In the genomic region with DNA sequence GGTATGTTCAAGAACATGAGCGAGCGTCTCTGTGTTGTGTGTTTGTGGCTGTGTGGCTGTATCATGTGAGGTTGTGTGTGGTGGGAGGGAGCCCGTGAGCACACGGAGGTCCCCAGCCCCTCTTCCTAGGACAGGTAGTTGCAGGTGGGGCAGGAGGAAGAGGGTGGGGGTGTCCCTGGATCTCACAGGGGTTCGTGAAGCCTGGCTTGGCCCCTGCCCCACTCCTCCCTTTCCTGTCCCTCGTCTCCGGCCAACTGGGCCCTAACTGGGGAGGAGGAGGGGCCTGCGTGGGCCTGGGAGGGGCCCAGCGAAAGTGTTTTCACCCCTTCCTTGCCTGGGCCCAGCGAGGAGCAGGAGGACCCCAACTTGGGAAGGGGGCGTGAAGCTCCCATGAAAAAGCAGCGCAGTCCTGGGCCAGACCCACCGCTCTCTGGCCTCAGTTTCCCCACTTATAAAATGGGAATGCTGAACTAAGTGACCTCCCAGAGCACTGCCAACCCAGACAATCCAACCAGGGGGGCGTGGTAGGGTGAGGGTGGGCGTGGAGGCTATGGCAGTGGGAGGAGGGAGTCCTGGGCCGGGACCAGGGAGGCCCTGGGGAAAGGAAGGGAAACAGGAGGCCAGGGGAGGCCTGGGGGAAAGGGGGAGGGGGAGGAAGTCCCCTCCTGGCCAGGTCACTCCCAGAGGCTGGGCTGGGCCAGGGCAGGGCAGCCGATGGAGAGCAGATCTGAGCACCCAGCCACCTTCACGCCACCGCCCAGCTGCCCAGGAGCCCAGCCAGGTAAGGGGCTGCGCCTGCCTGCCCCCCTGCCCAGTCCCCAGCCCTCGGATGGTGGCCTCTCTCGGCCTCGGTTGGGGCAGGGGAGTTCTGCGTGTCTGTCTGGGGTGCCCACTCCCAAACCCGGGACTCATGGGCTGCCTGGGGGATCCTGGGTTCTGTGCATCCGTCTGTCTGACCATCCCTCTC, we compare ENCODE assay signal across 12 cellular contexts. TPM values are rescaled to one million over a fixed set of nuclear protein-coding genes. Genes with fewer than 3 reads are reported as not detected.
DNase-seq lines count a peak whose midpoint lies in the region; ATAC-seq and TF ChIP-seq lines count a peak whose summit lies in the region.
"Had no signal": no experiment of that assay in that cellular context is flagged by ENCODE, and none has a peak within 500 bp of the region (broad histone marks: within the 10 kb centered on the region; RNA-seq: fewer than 3 reads in every experiment).

TSS of gene AVPR2 (plus strand) at position 683 of the 967 bp plus-strand sequence. CDS start 473 bp downstream, outside the sequence.

- peak within 1 kb of the TSS; percentile 19 to 79 (median 63) for H3K27ac ChIP-seq in heart left ventricle
- peak within 1 kb of the TSS; percentile 18 for H3K27ac ChIP-seq in lower lobe of right lung
- no peak within 1 kb of the TSS for H3K27ac ChIP-seq in aorta (ENCODE audit: low read depth in 1 of 2, low read length in 2 of 2)

- H3K27me3 ChIP-seq in heart left ventricle (peaks cover 0 to 17% (median 0%) of the 10 kb centered on the region in 9 donors), lower lobe of right lung (ENCODE audit: low read depth) (no peaks in the 10 kb centered on the region), aorta (ENCODE audit: control insufficient read depth in 1 of 2, insufficient read depth in 2 of 2, low read length in 1 of 2) (no peaks in the 10 kb centered on the region)

- TF ChIP-seq POLR2A in heart left ventricle (IDR thresholded peaks at IDR 0.05), result no peak

- POLR2A ChIA-PET in activated B cell treated with CpG ODN at 0.5 μM for 24 hours (lab: Charles Lee), result interaction anchor here (0.7 to 5.2 kb wide), 5 partner anchors 17 to 110 kb away, joined by 3 to 25 read pairs (median 3); partner anchors contain the start of genes ARHGAP4, IDH3G, RENBP and SSR4

- no peak for TF ChIP-seq CTCF in heart left ventricle (IDR thresholded peaks at IDR 0.05)
- TF ChIP-seq CTCF in activated B cell treated with CpG ODN at 0.5 μM for 24 hours (IDR thresholded peaks at IDR 0.05), result no peak
- TF ChIP-seq CTCF in lower lobe of right lung (IDR thresholded peaks at IDR 0.05), result no peak
- TF ChIP-seq CTCF in GM20000 (IDR thresholded peaks at IDR 0.05; ENCODE audit: extremely low read depth, missing control alignments), result no peak

- H3K36me3 ChIP-seq in heart left ventricle (peaks cover 0 to 1% (median 0%) of the 10 kb centered on the region in 9 donors), lower lobe of right lung (no peaks in the 10 kb centered on the region), aorta (ENCODE audit: control insufficient read depth in 1 of 2, insufficient read depth in 2 of 2, low read length in 1 of 2) (no peaks in the 10 kb centered on the region)

- H3K4me3 ChIP-seq in heart left ventricle (peak within 1 kb of the TSS in 11 of 12 donors; percentile 1 to 57 (median 46)), lower lobe of right lung (peak within 1 kb of the TSS; percentile 31), aorta (ENCODE audit: low read length in 2 of 2) (no peak within 1 kb of the TSS)

- H3K27ac Mint-ChIP-seq in activated B cell treated with CpG ODN at 0.5 μM for 24 hours, result peak within 1 kb of the TSS; percentile 77

- no peaks in the 10 kb centered on the region for H3K9me3 Mint-ChIP-seq in activated B cell treated with CpG ODN at 0.5 μM for 24 hours

- peaks cover 0 to 32% (median 6%) of the 10 kb centered on the region in 12 donors for H3K4me1 ChIP-seq in heart left ventricle
- peaks cover 13% of the 10 kb centered on the region for H3K4me1 ChIP-seq in lower lobe of right lung
- no peaks in the 10 kb centered on the region for H3K4me1 ChIP-seq in aorta (ENCODE audit: control insufficient read depth in 1 of 2, insufficient read depth in 2 of 2, low read length in 2 of 2)

- CTCF ChIA-PET in activated B cell treated with CpG ODN at 0.5 μM for 24 hours (lab: Charles Lee), result no interaction called here

- DNase-seq in heart left ventricle (peak in 4 of 5 donors; percentile 46 to 55 (median 50)), cardiac septum (ENCODE audit: low spot score) (no peak), activated B cell treated with CpG ODN at 0.5 μM for 24 hours (no peak), lower lobe of right lung (no peak), aorta (peak in 1 of 2 donors; percentile 56), NCI-H2029 (lab: John Stamatoyannopoulos, UW) (no peak), GM20000 (ENCODE audit: low spot score) (no peak), SHP77 (lab: John Stamatoyannopoulos, UW) (no peak)
- DNase-seq: cortex of kidney; NCI-H510A treated with DMSO at 0.1 percent for 48 hours; stimulated activated naive CD4-positive, alpha-beta T cell treated with Interleukin-2 at 50 U/mL for 16 hours had no signal

- WGBS in heart left ventricle, 4 donors, result 40 to 60% (median 51%) methylated on average over 22 to 26 of the region's 26 CpGs
- 53 to 68% methylated on average over 25 to 26 of the region's 26 CpGs for WGBS in aorta, 2 donors

- H3K36me3 Mint-ChIP-seq in activated B cell treated with CpG ODN at 0.5 μM for 24 hours (ENCODE audit: low read depth), result peaks cover 8% of the 10 kb centered on the region

- intact Hi-C loops in heart left ventricle (cut with DNase I), result loop anchor here in 3 of 10 donors (5.0 to 10.0 kb wide), 2 partner anchors 69 to 77 kb away; partner anchors contain the start of gene PDZD4 (in 2 of the 3)
- intact Hi-C loops in cardiac septum (cut with DNase I), result no loop called here
- intact Hi-C loops in activated B cell treated with CpG ODN at 0.5 μM for 24 hours (cut with micrococcal nuclease), result no loop called here
- intact Hi-C loops in lower lobe of right lung (cut with DNase I), result no loop called here
- intact Hi-C loops in aorta (cut with DNase I), result no loop called here

- ATAC-seq in heart left ventricle, result peak; percentile 39 to 76 (median 56)
- no peak for ATAC-seq in activated B cell treated with CpG ODN at 0.5 μM for 24 hours (ENCODE audit: low read depth)
- ATAC-seq in lower lobe of right lung, result peak; percentile 13 to 15
- ATAC-seq in aorta (ENCODE audit: low FRiP score), result peak; percentile 17

- peaks cover 0 to under 1% (median 0%) of the 10 kb centered on the region in 12 donors for H3K9me3 ChIP-seq in heart left ventricle
- H3K9me3 ChIP-seq in lower lobe of right lung, result no peaks in the 10 kb centered on the region
- H3K9me3 ChIP-seq in aorta (ENCODE audit: control insufficient read depth, low read length), result no peaks in the 10 kb centered on the region

- peak within 1 kb of the TSS; percentile 45 for H3K4me3 Mint-ChIP-seq in activated B cell treated with CpG ODN at 0.5 μM for 24 hours

- peaks cover 44% of the 10 kb centered on the region for H3K4me1 Mint-ChIP-seq in activated B cell treated with CpG ODN at 0.5 μM for 24 hours

- H3K27me3 Mint-ChIP-seq in activated B cell treated with CpG ODN at 0.5 μM for 24 hours, result no peaks in the 10 kb centered on the region

RNA-seq across cellular contexts. Expression of gene AVPR2, which starts in this region (rescaled TPM):
- total RNA-seq in heart left ventricle (10 to 100 TPM in 1 of 9 donors, 1 to 10 TPM in 8; 2.2 to 10.5 (median 3.0) TPM), cardiac septum (3.3 TPM), activated B cell treated with CpG ODN at 0.5 μM for 24 hours (not detected in 2 replicates), lower lobe of right lung (1.9 TPM), aorta (1 to 10 TPM; 3.0 to 4.6 TPM)
- polyA plus RNA-seq in heart left ventricle (1 to 10 TPM; 4.0 to 7.5 TPM), aorta (under 1 TPM in 1 of 2 donors, not detected in 1; 0.23 TPM)
- total RNA-seq: T-helper 1 cell treated with Interleukin-12 subunit alpha and Interleukin-12 subunit beta and Interleukin-4 antibody, amounts not matched to agents 30 ng/mL and 1 ng/mL, for 36 hours had no signal

Comparison
In these comparisons a context has a peak if more than half of its experiments do, and no peak if none do; other contexts are left out.
1. RNA of gene AVPR2 (polyA plus RNA-seq): 4.0 to 7.5 TPM in heart left ventricle; 0.23 TPM in aorta; every median in the first group is over 4 times any median in the second.
2. DNase-seq: peak in heart left ventricle (4 of 5); none in cardiac septum (single experiment), activated B cell treated with CpG ODN at 0.5 μM for 24 hours (single experiment), lower lobe of right lung (single experiment), NCI-H2029 (single experiment), GM20000 (single experiment) and SHP77 (0 of 2).
3. H3K27ac ChIP-seq: peak in heart left ventricle (12 of 12) and lower lobe of right lung (single experiment); none in aorta (0 of 2).
4. H3K4me3 ChIP-seq: peak in heart left ventricle (11 of 12) and lower lobe of right lung (single experiment); none in aorta (0 of 2).